ENCODE assay signal across 24 cellular contexts in genomic region chr15:87713405-87713995, GRCh38.
A peak's percentile ranks its signal among the peaks of the same experiment; 100 is the strongest.
DNase-seq lines count a peak whose midpoint lies in the region; ATAC-seq and TF ChIP-seq lines count a peak whose summit lies in the region.
"Had no signal": no experiment of that assay in that cellular context is flagged by ENCODE, and none has a peak within 500 bp of the region (broad histone marks: within the 10 kb centered on the region; RNA-seq: fewer than 3 reads in every experiment).

No MANE protein-coding gene starts in this region.

- H3K4me3 ChIP-seq in heart right ventricle (no peak overlapping the region), left ventricle myocardium inferior (no peak overlapping the region), foreskin fibroblast (ENCODE audit: low read depth in 1 of 2, low read length in 2 of 2) (no peak overlapping the region), transverse colon (no peak overlapping the region)
- H3K4me3 ChIP-seq: GM12878, GM23338, SJCRH30 had no signal

- ATAC-seq in heart right ventricle, result peak in 6 of 8 donors; percentile 34 to 80 (median 70)
- peak; percentile 35 for ATAC-seq in activated T-helper 17 cell treated with anti-CD3 and anti-CD28 coated beads, Interleukin-2, amount 50 U/mL, for 72 hours (replicated peaks)
- peak; percentile 76 for ATAC-seq in left ventricle myocardium superior
- ATAC-seq: CD8-positive, alpha-beta T cell; GM12878; GM23338 had no signal

- no peak for TF ChIP-seq EP300 in transverse colon (IDR thresholded peaks at IDR 0.05; ENCODE audit: low read depth)

- H3K27ac Mint-ChIP-seq in activated T-helper 17 cell treated with anti-CD3 and anti-CD28 coated beads, Interleukin-2, amount 50 U/mL, for 72 hours, result no peak overlapping the region
- H3K27ac Mint-ChIP-seq: CD8-positive, alpha-beta T cell; GM23338; H9 had no signal

- no peaks in the 10 kb centered on the region for H3K9me3 Mint-ChIP-seq in activated T-helper 17 cell treated with anti-CD3 and anti-CD28 coated beads, Interleukin-2, amount 50 U/mL, for 72 hours
- H3K9me3 Mint-ChIP-seq: CD8-positive, alpha-beta T cell; GM23338; H9 had no signal

- no peak for TF ChIP-seq CTCF in heart right ventricle (IDR thresholded peaks at IDR 0.05)
- TF ChIP-seq CTCF in left ventricle myocardium inferior (IDR thresholded peaks at IDR 0.05; ENCODE audit: borderline replicate concordance), result no peak
- no peak for TF ChIP-seq CTCF in foreskin fibroblast (IDR thresholded peaks at IDR 0.05; ENCODE audit: low read depth, low read length)
- TF ChIP-seq CTCF in transverse colon (IDR thresholded peaks at IDR 0.05), result no peak

- H3K27ac ChIP-seq in heart right ventricle (no peak overlapping the region), left ventricle myocardium inferior (replicated peaks) (no peak overlapping the region), transverse colon (no peak overlapping the region)
- H3K27ac ChIP-seq: KMS-11, SJCRH30 had no signal

- in situ Hi-C loops in transverse colon (cut with MboI; ENCODE audit: low pct_ligation_motif_present in 1 of 4, low pct_unique_long_range_greater_than_20kb in 1 of 4, low sequenced_read_pairs in 3 of 4), result no loop called here

- no peak for TF ChIP-seq POLR2A in transverse colon (IDR thresholded peaks at IDR 0.05)

- peaks cover 6% of the 10 kb centered on the region for H3K27me3 Mint-ChIP-seq in activated T-helper 17 cell treated with anti-CD3 and anti-CD28 coated beads, Interleukin-2, amount 50 U/mL, for 72 hours

- 20 to 48% methylated on average over 1 of the region's 1 CpG for WGBS in heart right ventricle, 2 donors
- WGBS in transverse colon (ENCODE audit: low coverage in 1 of 2), 2 donors, result 47% methylated on average over 1 of the region's 1 CpG; no CpG with 5 or more reads in 1 of the 2 donors

- H3K27me3 ChIP-seq in heart right ventricle, result peaks cover 0 to 5% (median 0%) of the 10 kb centered on the region in 7 donors
- H3K27me3 ChIP-seq in left ventricle myocardium inferior (ENCODE audit: low read depth), result no peaks in the 10 kb centered on the region
- no peaks in the 10 kb centered on the region for H3K27me3 ChIP-seq in transverse colon
- H3K27me3 ChIP-seq: SJCRH30 had no signal

- DNase-seq in heart right ventricle, result no peak
- DNase-seq in left ventricle myocardium inferior, result no peak
- DNase-seq in left ventricle myocardium superior, result no peak
- DNase-seq in renal cortical epithelial cell (ENCODE audit: low read depth), result peak; percentile 14
- no peak for DNase-seq in NCI-H1417 treated with DMSO at 0.1 percent for 48 hours (lab: John Stamatoyannopoulos, UW)
- DNase-seq in foreskin fibroblast, result no peak
- no peak for DNase-seq in transverse colon
- DNase-seq: C1 segment of cervical spinal cord; Caco-2; CD8-positive, alpha-beta T cell; H9; IMR-90; NCI-H1048; NCI-H1417; NCI-H1694 treated with DMSO at 0.1 percent for 48 hours; NCI-H2081 treated with DMSO at 0.1 percent for 48 hours; NCI-H2171 treated with DMSO at 0.1 percent for 48 hours; NCI-H345; NCI-H510A treated with DMSO at 0.1 percent for 48 hours; SJCRH30 had no signal

- H3K4me3 Mint-ChIP-seq in activated T-helper 17 cell treated with anti-CD3 and anti-CD28 coated beads, Interleukin-2, amount 50 U/mL, for 72 hours, result no peak overlapping the region
- H3K4me3 Mint-ChIP-seq: CD8-positive, alpha-beta T cell; GM23338; H9 had no signal

- H3K36me3 Mint-ChIP-seq in activated T-helper 17 cell treated with anti-CD3 and anti-CD28 coated beads, Interleukin-2, amount 50 U/mL, for 72 hours (ENCODE audit: low read depth), result no peaks in the 10 kb centered on the region
- H3K36me3 Mint-ChIP-seq: CD8-positive, alpha-beta T cell had no signal

- no peaks in the 10 kb centered on the region for H3K4me1 Mint-ChIP-seq in activated T-helper 17 cell treated with anti-CD3 and anti-CD28 coated beads, Interleukin-2, amount 50 U/mL, for 72 hours
- H3K4me1 Mint-ChIP-seq: GM23338 had no signal

- no peaks in the 10 kb centered on the region for H3K9me3 ChIP-seq in heart right ventricle
- no peaks in the 10 kb centered on the region for H3K9me3 ChIP-seq in left ventricle myocardium inferior (replicated peaks)
- no peaks in the 10 kb centered on the region for H3K9me3 ChIP-seq in transverse colon
- H3K9me3 ChIP-seq: Caco-2, SJCRH30 had no signal

- H3K4me1 ChIP-seq in heart right ventricle (peaks cover 0 to 17% (median 3%) of the 10 kb centered on the region in 9 donors), left ventricle myocardium inferior (peaks cover 17% of the 10 kb centered on the region), transverse colon (no peaks in the 10 kb centered on the region)
- H3K4me1 ChIP-seq: Caco-2 had no signal

- intact Hi-C loops in heart right ventricle (cut with DNase I) (no loop called here), left ventricle myocardium inferior (cut with micrococcal nuclease) (no loop called here), left ventricle myocardium superior (cut with micrococcal nuclease) (no loop called here), transverse colon (cut with DNase I; ENCODE audit: low total_unique reads) (no loop called here)

- H3K36me3 ChIP-seq in heart right ventricle (no peaks in the 10 kb centered on the region), left ventricle myocardium inferior (no peaks in the 10 kb centered on the region), transverse colon (no peaks in the 10 kb centered on the region)
- H3K36me3 ChIP-seq: SJCRH30 had no signal
